In the genomic region with DNA sequence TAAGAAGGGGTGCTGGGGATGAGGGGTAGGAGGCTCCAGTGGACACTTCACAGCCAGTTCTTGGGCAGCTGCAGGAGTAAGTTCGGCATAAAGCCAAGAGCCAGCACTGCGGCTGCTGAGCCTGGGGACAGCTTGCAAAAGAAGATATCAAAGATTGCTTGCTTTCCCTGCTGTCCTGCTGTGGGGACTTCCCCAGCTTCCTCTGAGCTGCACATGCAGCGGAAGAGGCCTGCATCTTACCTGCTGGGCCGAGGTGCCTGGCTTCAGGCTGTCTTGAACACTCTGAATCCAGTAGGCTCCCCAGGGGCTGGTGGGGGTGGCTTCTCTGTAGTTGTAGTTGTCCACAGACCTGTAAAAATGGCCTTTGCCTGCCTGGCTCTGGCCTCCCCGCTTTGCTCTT, we compare ENCODE assay signal across 20 cellular contexts. TPM values are rescaled to one million over a fixed set of nuclear protein-coding genes. Genes with fewer than 3 reads are reported as not detected.
A peak's percentile ranks its signal among the peaks of the same experiment; 100 is the strongest.
DNase-seq lines count a peak whose midpoint lies in the region; ATAC-seq, FAIRE-seq and TF ChIP-seq lines count a peak whose summit lies in the region.
"Had no signal": no experiment of that assay in that cellular context is flagged by ENCODE, and none has a peak within 500 bp of the region (broad histone marks: within the 10 kb centered on the region; RNA-seq: fewer than 3 reads in every experiment).

No MANE protein-coding gene starts in this region.

- peaks cover 6% of the 10 kb centered on the region; the same call in 1 of the 2 replicates for H3K27me3 ChIP-seq in DOHH2 (ENCODE audit: control insufficient read depth, low read length)
- H3K27me3 ChIP-seq in HUES64 (ENCODE audit: insufficient read depth, low read length) = peaks cover 25% of the 10 kb centered on the region
- no peaks in the 10 kb centered on the region for H3K27me3 ChIP-seq in GM12878 (replicated peaks in 1 of 2; ENCODE audit: control insufficient read depth in 2 of 2, insufficient read depth in 2 of 2, low read length in 1 of 2)
- peaks cover 69% of the 10 kb centered on the region for H3K27me3 ChIP-seq in neural progenitor cell
- H3K27me3 ChIP-seq in heart left ventricle = peaks cover 7 to 32% (median 10%) of the 10 kb centered on the region in 9 donors
- H3K27me3 ChIP-seq in neuronal stem cell (ENCODE audit: control insufficient read depth in 3 of 3, insufficient read depth in 3 of 3, low read depth in 1 of 3, low read length in 3 of 3) = peaks cover 0 to 41% (median 25%) of the 10 kb centered on the region in 3 experiments

- SMC1A ChIA-PET in GM12878 (lab: Charles Lee; ENCODE audit: uncharacterized antibody, unreplicated experiment) = no interaction called here

- no peaks in the 10 kb centered on the region for H3K79me2 ChIP-seq in DOHH2 (ENCODE audit: control insufficient read depth, low read length)
- no peaks in the 10 kb centered on the region for H3K79me2 ChIP-seq in GM12878 (ENCODE audit: control insufficient read depth, insufficient read depth, low read length)
- no peaks in the 10 kb centered on the region for H3K79me2 ChIP-seq in neural progenitor cell (ENCODE audit: low read depth)

- POLR2A ChIA-PET in GM12878 (lab: Charles Lee) = no interaction called here

- WGBS in HUES64 = 36% methylated on average over 5 of the region's 5 CpGs
- 3% methylated on average over 5 of the region's 5 CpGs for WGBS in GM12878 (ENCODE audit: insufficient coverage, insufficient replicate concordance, low lambda C conversion rate, missing lambda C conversion rate)
- WGBS in heart left ventricle, 4 donors = 40 to 65% (median 51%) methylated on average over 5 of the region's 5 CpGs
- no CpG with 5 or more reads among the region's 5 CpGs for WGBS in neuronal stem cell (ENCODE audit: extremely low coverage in 2 of 2, insufficient read length in 2 of 2, insufficient replicate concordance in 1 of 2), 2 donors

- no peak for TF ChIP-seq EP300 in GM12878 (IDR thresholded peaks at IDR 0.05; ENCODE audit: borderline replicate concordance in 1 of 2, control insufficient read depth in 1 of 2, low read depth in 2 of 2, low read length in 2 of 2)

- no peak overlapping the region for H4K91ac ChIP-seq in neuronal stem cell (ENCODE audit: low read depth, low read length, poor library complexity)

- no peak overlapping the region for H3K4ac ChIP-seq in neuronal stem cell (ENCODE audit: low read length)

- no peak overlapping the region for H3K27ac Mint-ChIP-seq in neural progenitor cell
- H3K27ac Mint-ChIP-seq: activated naive CD4-positive, alpha-beta T cell treated with anti-CD3 and anti-CD28 coated beads, Interleukin-2, amount 50 U/mL, for 72 hours; T-helper 1 cell treated with Interleukin-12 subunit alpha and Interleukin-12 subunit beta and Interleukin-4 antibody, amounts not matched to agents 30 μg/mL and 1 μg/mL, for 36 hours had no signal

- H3K23ac ChIP-seq in neuronal stem cell (ENCODE audit: low read depth, low read length, poor library complexity) = no peak overlapping the region

- H3K36me3 Mint-ChIP-seq in neural progenitor cell = no peaks in the 10 kb centered on the region
- H3K36me3 Mint-ChIP-seq: CD14-positive monocyte had no signal

- H3K4me2 ChIP-seq in DOHH2 (ENCODE audit: low read length) (peak overlapping the region; percentile 58), GM12878 (ENCODE audit: control insufficient read depth, insufficient read depth) (no peak overlapping the region), neural progenitor cell (no peak overlapping the region), neuronal stem cell (ENCODE audit: insufficient read depth, low read length, poor library complexity, severe bottlenecking) (no peak overlapping the region)

- in situ Hi-C loops in GM12878 (cut with MboI) = no loop called here

- no peak overlapping the region for H3K14ac ChIP-seq in neuronal stem cell (ENCODE audit: low read length)

- H3K4me1 ChIP-seq in DOHH2 (ENCODE audit: control insufficient read depth, low read length) (peaks cover 25% of the 10 kb centered on the region), HUES64 (ENCODE audit: insufficient read depth, low read length) (peaks cover 7% of the 10 kb centered on the region; the same call in 1 of the 2 replicates), GM12878 (ENCODE audit: control insufficient read depth, insufficient read depth, low read length) (no peaks in the 10 kb centered on the region; the same call in 1 of the 2 replicates), neural progenitor cell (no peaks in the 10 kb centered on the region), heart left ventricle (peaks cover 0 to 8% (median 0%) of the 10 kb centered on the region in 12 donors), neuronal stem cell (ENCODE audit: control insufficient read depth in 2 of 2, insufficient read depth in 1 of 2, low read depth in 1 of 2, low read length in 2 of 2) (peaks cover 2 to 3% of the 10 kb centered on the region in 2 donors)

- H3K4me1 Mint-ChIP-seq in neural progenitor cell = peaks cover 5% of the 10 kb centered on the region
- H3K4me1 Mint-ChIP-seq: CD14-positive monocyte had no signal

- no peak overlapping the region for H3K9ac ChIP-seq in HUES64 (ENCODE audit: low read depth, low read length)
- no peak overlapping the region for H3K9ac ChIP-seq in GM12878 (ENCODE audit: control insufficient read depth, insufficient read depth, low read length)
- H3K9ac ChIP-seq in neural progenitor cell = no peak overlapping the region
- H3K9ac ChIP-seq in neuronal stem cell (ENCODE audit: low read depth, low read length, poor library complexity) = no peak overlapping the region

- H3K9me3 ChIP-seq in DOHH2 (ENCODE audit: control insufficient read depth, insufficient read depth, low read length) = no peaks in the 10 kb centered on the region
- no peaks in the 10 kb centered on the region for H3K9me3 ChIP-seq in HUES64 (ENCODE audit: insufficient read depth, low read depth, low read length)
- no peaks in the 10 kb centered on the region for H3K9me3 ChIP-seq in GM12878 (replicated peaks; ENCODE audit: control insufficient read depth, insufficient read depth, low read length)
- no peaks in the 10 kb centered on the region for H3K9me3 ChIP-seq in neural progenitor cell (ENCODE audit: low read depth)
- H3K9me3 ChIP-seq in heart left ventricle = no peaks in the 10 kb centered on the region
- peaks cover 0 to 2% of the 10 kb centered on the region in 2 donors for H3K9me3 ChIP-seq in neuronal stem cell (replicated peaks in 1 of 2; ENCODE audit: control insufficient read depth in 2 of 2, insufficient read depth in 1 of 2, low read depth in 1 of 2, low read length in 2 of 2)
- H3K9me3 ChIP-seq: mucosa of descending colon, suprapubic skin had no signal

- H3K4me3 ChIP-seq in DOHH2 (ENCODE audit: low read length) (peak overlapping the region; percentile 38), HUES64 (ENCODE audit: low read length) (peak overlapping the region; percentile 74), GM12878 (no peak overlapping the region), neural progenitor cell (no peak overlapping the region), heart left ventricle (no peak overlapping the region), neuronal stem cell (ENCODE audit: low read length in 2 of 2) (no peak overlapping the region)
- H3K4me3 ChIP-seq: mucosa of descending colon, suprapubic skin had no signal

- H2BK15ac ChIP-seq in neuronal stem cell (ENCODE audit: low read length) = no peak overlapping the region

- TF ChIP-seq POLR2A in GM12878 (IDR thresholded peaks at IDR 0.05; ENCODE audit: low read depth, low read length) = no peak
- no peak for TF ChIP-seq POLR2A in heart left ventricle (IDR thresholded peaks at IDR 0.05)

- H3K36me3 ChIP-seq in DOHH2 (ENCODE audit: control insufficient read depth, low read length) (no peaks in the 10 kb centered on the region), HUES64 (ENCODE audit: insufficient read depth, low read length) (no peaks in the 10 kb centered on the region), GM12878 (ENCODE audit: control insufficient read depth in 2 of 2, insufficient read depth in 2 of 2, low read length in 1 of 2) (no peaks in the 10 kb centered on the region), neural progenitor cell (no peaks in the 10 kb centered on the region), heart left ventricle (no peaks in the 10 kb centered on the region), neuronal stem cell (replicated peaks in 1 of 2; ENCODE audit: control insufficient read depth in 2 of 2, insufficient read depth in 2 of 2, low read length in 2 of 2) (no peaks in the 10 kb centered on the region)
- H3K36me3 ChIP-seq: suprapubic skin had no signal

- H3K79me1 ChIP-seq in neuronal stem cell (ENCODE audit: low read depth, low read length) = no peaks in the 10 kb centered on the region

- peak; percentile 54 for ATAC-seq in GM12878
- ATAC-seq in heart left ventricle = no peak

- no peak overlapping the region for H2BK5ac ChIP-seq in neuronal stem cell (ENCODE audit: low read length)

- CTCF ChIA-PET in GM12878 (lab: Yijun Ruan, JAX) = no interaction called here

- intact Hi-C loops in GM12878 (cut with micrococcal nuclease; ENCODE audit: unreplicated experiment) = no loop called here
- intact Hi-C loops in heart left ventricle (cut with DNase I) = no loop called here

- no peaks in the 10 kb centered on the region for H3K9me3 Mint-ChIP-seq in neural progenitor cell
- H3K9me3 Mint-ChIP-seq: T-helper 1 cell treated with Interleukin-12 subunit alpha and Interleukin-12 subunit beta and Interleukin-4 antibody, amounts not matched to agents 30 μg/mL and 1 μg/mL, for 36 hours had no signal

- no peaks in the 10 kb centered on the region for H3F3A ChIP-seq in DOHH2 (ENCODE audit: control insufficient read depth, insufficient read depth)
- no peaks in the 10 kb centered on the region for H3F3A ChIP-seq in neural progenitor cell (ENCODE audit: low read depth)

- H2BK120ac ChIP-seq in neuronal stem cell (ENCODE audit: low read depth, low read length) = no peak overlapping the region

- H2AK5ac ChIP-seq in neuronal stem cell (ENCODE audit: low read depth, low read length) = no peak overlapping the region

- TF ChIP-seq CTCF in DOHH2 (IDR thresholded peaks at IDR 0.05; ENCODE audit: low read depth, low read length, poor library complexity, severe bottlenecking) (no peak), GM12878 (IDR thresholded peaks at IDR 0.05 in 2 of 3, conservative IDR thresholded peaks at IDR 0.05 in 1 of 3; ENCODE audit: control insufficient read depth in 2 of 3, extremely low read depth in 1 of 3, insufficient read depth in 1 of 3, low read depth in 3 of 3, low read length in 3 of 3) (no peak), neural progenitor cell (IDR thresholded peaks at IDR 0.05) (no peak), heart left ventricle (IDR thresholded peaks at IDR 0.05) (no peak)

- H3K18ac ChIP-seq in neuronal stem cell (ENCODE audit: low read length) = no peak overlapping the region

- FAIRE-seq in GM12878 (lab: Jason Lieb, UNC) = no peak
- FAIRE-seq: G401.6, keratinocyte had no signal

- no peak overlapping the region for H2BK12ac ChIP-seq in neuronal stem cell (ENCODE audit: low read length)

- no peaks in the 10 kb centered on the region for H3K9me2 ChIP-seq in DOHH2 (replicated peaks; ENCODE audit: control insufficient read depth, low read length)

- no TSS peak for BruUV-seq in GM12878 (replicated peaks; lab: Mats Ljungman, UMichigan)

- H3K27ac ChIP-seq in DOHH2 (ENCODE audit: low read depth, low read length) = peak overlapping the region; percentile 43; the same call in 1 of the 2 replicates
- no peak overlapping the region for H3K27ac ChIP-seq in HUES64 (ENCODE audit: low read depth, low read length)
- no peak overlapping the region for H3K27ac ChIP-seq in GM12878 (ENCODE audit: control insufficient read depth, insufficient read depth)
- no peak overlapping the region for H3K27ac ChIP-seq in neural progenitor cell
- H3K27ac ChIP-seq in heart left ventricle = no peak overlapping the region
- H3K27ac ChIP-seq in neuronal stem cell (replicated peaks; ENCODE audit: low read length) = no peak overlapping the region
- H3K27ac ChIP-seq: suprapubic skin had no signal

- H3K4me3 Mint-ChIP-seq in neural progenitor cell = peak overlapping the region; percentile 27
- H3K4me3 Mint-ChIP-seq: T-helper 1 cell treated with Interleukin-12 subunit alpha and Interleukin-12 subunit beta and Interleukin-4 antibody, amounts not matched to agents 30 μg/mL and 1 μg/mL, for 36 hours had no signal

- RAD21 ChIA-PET in GM12878 (lab: Charles Lee; ENCODE audit: unreplicated experiment) = no interaction called here

- no peak for TF ChIP-seq RAD21 in GM12878 (IDR thresholded peaks at IDR 0.05; ENCODE audit: insufficient read depth, low read depth, low read length)

- DNase-seq in GM12878 (ENCODE audit: low read depth, low spot score) (no peak), neural progenitor cell (ENCODE audit: low spot score) (no peak), Ammon's horn (ENCODE audit: low spot score) (no peak), heart left ventricle (no peak), neuronal stem cell (ENCODE audit: low spot score) (no peak)
- DNase-seq: activated CD8-positive, alpha-beta memory T cell treated with anti-CD3 and anti-CD28 coated beads, Interleukin-2, amount 50 U/mL, for 48 hours; effector memory CD4-positive, alpha-beta T cell; foreskin melanocyte; mucosa of descending colon; MV-4-11 had no signal

- H4K20me1 ChIP-seq in DOHH2 (ENCODE audit: control insufficient read depth, insufficient read depth, low read depth, low read length) (no peaks in the 10 kb centered on the region), GM12878 (ENCODE audit: control insufficient read depth, insufficient read depth) (no peaks in the 10 kb centered on the region), neural progenitor cell (ENCODE audit: low read depth) (peaks cover 8% of the 10 kb centered on the region)

- peaks cover 43% of the 10 kb centered on the region for H3K27me3 Mint-ChIP-seq in neural progenitor cell (ENCODE audit: insufficient read depth, low read depth)

- H4K8ac ChIP-seq in neuronal stem cell (ENCODE audit: low read depth, low read length) = no peak overlapping the region

- no peak overlapping the region for H2AFZ ChIP-seq in GM12878 (ENCODE audit: control insufficient read depth, low read depth, low read length)
- no peak overlapping the region for H2AFZ ChIP-seq in neural progenitor cell (replicated peaks)
- H2AFZ ChIP-seq in neuronal stem cell (ENCODE audit: low read length) = no peak overlapping the region

RNA-seq across cellular contexts. Expression of a gene that starts 1.3 kb away (rescaled TPM):
- 27.1 TPM for polyA plus RNA-seq in HUES64 (2013, experiment 1 of 2)
- polyA plus RNA-seq in HUES64 (2013, experiment 2 of 2) = 25.7 TPM
- not detected in 2 replicates for total RNA-seq in GM12878 (2013; cell fraction: nucleolus; rRNA removed)
- total RNA-seq in GM12878 (2014; rRNA removed) (not detected in 2 replicates), GM12878 (2014; rRNA removed; fragmentation: Illumina TruSeq; extraction: Trizol) (not detected in 2 replicates), GM12878 (2021) (0.23 TPM in 1 of 2 replicates, not detected in the other), neural progenitor cell (ENCODE audit: low replicate concordance) (0.77 TPM in 1 of 2 replicates, not detected in the other), heart left ventricle (not detected)
- polyA plus RNA-seq in GM12878 (2011; ENCODE audit: low read depth) = not detected
- polyA plus RNA-seq in GM12878 (2011; rRNA removed) (not detected in 2 replicates), GM12878 (2014; fragmentation: Illumina TruSeq; extraction: Trizol) (not detected in 2 replicates), GM12878 (2014; fragmentation: Nextera tagmentation; extraction: Ambion mirVana) (not detected), GM12878 (2014; rRNA removed) (not detected in 2 replicates), GM12878 (2016; fragmentation: Nextera tagmentation; extraction: Ambion mirVana) (under 1 TPM in 1 of 2 experiments, not detected in 1; 0.11 TPM), heart left ventricle (under 1 TPM; 0.07 to 0.19 TPM)
- polyA plus RNA-seq in GM12878 (2011; cell fraction: cytosol; rRNA removed) = not detected in 2 replicates
- not detected in 2 replicates for polyA plus RNA-seq in GM12878 (2011; cell fraction: nucleus; rRNA removed)
- not detected in 2 replicates for polyA plus RNA-seq in GM12878 (2012)
- not detected in 2 replicates for polyA minus RNA-seq in GM12878 (2011; rRNA and poly(A)+ RNA removed)
- not detected in 2 replicates for polyA minus RNA-seq in GM12878 (2011; cell fraction: cytosol; rRNA and poly(A)+ RNA removed)
- not detected in 2 replicates for polyA minus RNA-seq in GM12878 (2011; cell fraction: nucleus; rRNA and poly(A)+ RNA removed)
- 0.14 TPM for polyA plus RNA-seq in neuronal stem cell (2013, experiment 1 of 2)
- polyA plus RNA-seq in neuronal stem cell (2013, experiment 2 of 2) = 0.14 TPM
- total RNA-seq: activated naive CD4-positive, alpha-beta T cell treated with anti-CD3 and anti-CD28 coated beads, Interleukin-2, amount 50 U/mL, for 72 hours; HT1080; RPMI7951 had no signal
- polyA plus RNA-seq: CD14-positive monocyte had no signal

Comparison
In these comparisons a context has a peak if more than half of its experiments do, and no peak if none do; other contexts are left out.
1. H3K4me3 ChIP-seq: peak in DOHH2 (single experiment) and HUES64 (single experiment); none in GM12878 (single experiment), neural progenitor cell (single experiment), heart left ventricle (0 of 12) and neuronal stem cell (0 of 2).